ENCODE assay signal across 1 cellular context in the genomic region with DNA sequence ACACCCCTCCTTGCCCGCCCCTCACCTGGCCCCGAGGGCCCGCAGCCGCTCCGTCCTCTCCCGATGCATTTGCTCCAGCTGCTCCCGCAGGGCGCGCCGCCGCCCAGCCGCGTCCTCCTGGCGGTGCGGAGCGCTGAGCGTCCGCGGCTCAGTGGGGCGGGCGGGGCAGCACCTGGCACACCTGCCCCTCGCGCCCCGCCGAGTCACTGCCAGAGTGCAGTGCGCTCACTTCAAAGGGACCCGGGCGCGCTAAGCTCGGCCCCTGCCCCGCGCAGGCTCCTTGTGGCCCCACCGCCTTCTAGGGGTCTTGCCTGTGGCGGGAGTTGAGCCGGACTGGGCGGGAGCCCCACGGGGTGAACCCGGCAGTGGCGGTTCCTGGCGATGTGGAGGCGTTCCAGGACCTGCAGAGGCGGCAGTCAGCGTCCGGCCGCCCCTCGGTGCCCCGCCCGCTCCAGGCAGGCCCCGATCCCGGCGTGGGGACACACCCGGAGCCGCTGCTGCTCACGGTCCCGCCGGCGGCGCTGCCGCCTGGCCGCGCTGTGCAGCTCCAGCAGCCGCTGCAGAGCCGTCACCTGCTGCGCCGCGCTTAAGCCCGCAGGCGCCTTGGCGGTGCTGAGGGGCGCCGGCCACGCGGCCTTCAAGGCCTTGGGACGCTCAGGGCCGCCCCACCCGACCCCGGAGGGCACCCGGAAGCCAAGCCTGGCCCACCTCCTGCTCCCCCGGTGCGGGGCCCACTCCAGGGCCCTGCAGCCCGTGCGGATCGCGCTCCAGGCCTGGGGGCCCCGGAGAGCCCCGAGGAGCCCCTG.
TF ChIP-seq lines count a peak whose summit lies in the region.

No MANE protein-coding gene starts in this region.

TF ChIP-seq in HepG2, 621 proteins besides CTCF, POLR2A, EP300 and RAD21 (continued from another document and continues in another):
- TF ChIP-seq, protein P1, sequence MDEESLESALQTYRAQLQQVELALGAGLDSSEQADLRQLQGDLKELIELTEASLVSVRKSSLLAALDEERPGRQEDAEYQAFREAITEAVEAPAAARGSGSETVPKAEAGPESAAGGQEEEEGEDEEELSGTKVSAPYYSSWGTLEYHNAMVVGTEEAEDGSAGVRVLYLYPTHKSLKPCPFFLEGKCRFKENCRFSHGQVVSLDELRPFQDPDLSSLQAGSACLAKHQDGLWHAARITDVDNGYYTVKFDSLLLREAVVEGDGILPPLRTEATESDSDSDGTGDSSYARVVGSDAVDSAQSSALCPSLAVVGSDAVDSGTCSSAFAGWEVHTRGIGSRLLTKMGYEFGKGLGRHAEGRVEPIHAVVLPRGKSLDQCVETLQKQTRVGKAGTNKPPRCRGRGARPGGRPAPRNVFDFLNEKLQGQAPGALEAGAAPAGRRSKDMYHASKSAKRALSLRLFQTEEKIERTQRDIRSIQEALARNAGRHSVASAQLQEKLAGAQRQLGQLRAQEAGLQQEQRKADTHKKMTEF (CRISPR knock-in tag; IDR thresholded peaks at IDR 0.05): no peak; the same call in 1 of the 2 replicates
- 0 out of 2 replicates have a peak, but pooled peaks have one; percentile 47 for TF ChIP-seq ZNF563 (CRISPR knock-in tag; IDR thresholded peaks at IDR 0.05)
- TF ChIP-seq, protein P2, sequence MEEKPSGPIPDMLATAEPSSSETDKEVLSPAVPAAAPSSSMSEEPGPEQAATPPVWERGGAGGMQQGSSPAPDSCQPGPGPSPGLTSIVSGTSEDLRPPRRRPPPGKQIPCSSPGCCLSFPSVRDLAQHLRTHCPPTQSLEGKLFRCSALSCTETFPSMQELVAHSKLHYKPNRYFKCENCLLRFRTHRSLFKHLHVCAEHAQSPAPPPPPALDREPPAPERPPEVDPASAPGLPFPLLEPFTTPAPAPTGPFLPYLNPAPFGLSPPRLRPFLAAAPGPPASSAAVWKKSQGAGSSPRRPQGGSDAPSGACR (CRISPR knock-in tag; IDR thresholded peaks at IDR 0.05): no peak
- no peak for TF ChIP-seq ZKSCAN8 (CRISPR knock-in tag; IDR thresholded peaks at IDR 0.05; ENCODE audit: borderline replicate concordance)
- TF ChIP-seq, protein P3, sequence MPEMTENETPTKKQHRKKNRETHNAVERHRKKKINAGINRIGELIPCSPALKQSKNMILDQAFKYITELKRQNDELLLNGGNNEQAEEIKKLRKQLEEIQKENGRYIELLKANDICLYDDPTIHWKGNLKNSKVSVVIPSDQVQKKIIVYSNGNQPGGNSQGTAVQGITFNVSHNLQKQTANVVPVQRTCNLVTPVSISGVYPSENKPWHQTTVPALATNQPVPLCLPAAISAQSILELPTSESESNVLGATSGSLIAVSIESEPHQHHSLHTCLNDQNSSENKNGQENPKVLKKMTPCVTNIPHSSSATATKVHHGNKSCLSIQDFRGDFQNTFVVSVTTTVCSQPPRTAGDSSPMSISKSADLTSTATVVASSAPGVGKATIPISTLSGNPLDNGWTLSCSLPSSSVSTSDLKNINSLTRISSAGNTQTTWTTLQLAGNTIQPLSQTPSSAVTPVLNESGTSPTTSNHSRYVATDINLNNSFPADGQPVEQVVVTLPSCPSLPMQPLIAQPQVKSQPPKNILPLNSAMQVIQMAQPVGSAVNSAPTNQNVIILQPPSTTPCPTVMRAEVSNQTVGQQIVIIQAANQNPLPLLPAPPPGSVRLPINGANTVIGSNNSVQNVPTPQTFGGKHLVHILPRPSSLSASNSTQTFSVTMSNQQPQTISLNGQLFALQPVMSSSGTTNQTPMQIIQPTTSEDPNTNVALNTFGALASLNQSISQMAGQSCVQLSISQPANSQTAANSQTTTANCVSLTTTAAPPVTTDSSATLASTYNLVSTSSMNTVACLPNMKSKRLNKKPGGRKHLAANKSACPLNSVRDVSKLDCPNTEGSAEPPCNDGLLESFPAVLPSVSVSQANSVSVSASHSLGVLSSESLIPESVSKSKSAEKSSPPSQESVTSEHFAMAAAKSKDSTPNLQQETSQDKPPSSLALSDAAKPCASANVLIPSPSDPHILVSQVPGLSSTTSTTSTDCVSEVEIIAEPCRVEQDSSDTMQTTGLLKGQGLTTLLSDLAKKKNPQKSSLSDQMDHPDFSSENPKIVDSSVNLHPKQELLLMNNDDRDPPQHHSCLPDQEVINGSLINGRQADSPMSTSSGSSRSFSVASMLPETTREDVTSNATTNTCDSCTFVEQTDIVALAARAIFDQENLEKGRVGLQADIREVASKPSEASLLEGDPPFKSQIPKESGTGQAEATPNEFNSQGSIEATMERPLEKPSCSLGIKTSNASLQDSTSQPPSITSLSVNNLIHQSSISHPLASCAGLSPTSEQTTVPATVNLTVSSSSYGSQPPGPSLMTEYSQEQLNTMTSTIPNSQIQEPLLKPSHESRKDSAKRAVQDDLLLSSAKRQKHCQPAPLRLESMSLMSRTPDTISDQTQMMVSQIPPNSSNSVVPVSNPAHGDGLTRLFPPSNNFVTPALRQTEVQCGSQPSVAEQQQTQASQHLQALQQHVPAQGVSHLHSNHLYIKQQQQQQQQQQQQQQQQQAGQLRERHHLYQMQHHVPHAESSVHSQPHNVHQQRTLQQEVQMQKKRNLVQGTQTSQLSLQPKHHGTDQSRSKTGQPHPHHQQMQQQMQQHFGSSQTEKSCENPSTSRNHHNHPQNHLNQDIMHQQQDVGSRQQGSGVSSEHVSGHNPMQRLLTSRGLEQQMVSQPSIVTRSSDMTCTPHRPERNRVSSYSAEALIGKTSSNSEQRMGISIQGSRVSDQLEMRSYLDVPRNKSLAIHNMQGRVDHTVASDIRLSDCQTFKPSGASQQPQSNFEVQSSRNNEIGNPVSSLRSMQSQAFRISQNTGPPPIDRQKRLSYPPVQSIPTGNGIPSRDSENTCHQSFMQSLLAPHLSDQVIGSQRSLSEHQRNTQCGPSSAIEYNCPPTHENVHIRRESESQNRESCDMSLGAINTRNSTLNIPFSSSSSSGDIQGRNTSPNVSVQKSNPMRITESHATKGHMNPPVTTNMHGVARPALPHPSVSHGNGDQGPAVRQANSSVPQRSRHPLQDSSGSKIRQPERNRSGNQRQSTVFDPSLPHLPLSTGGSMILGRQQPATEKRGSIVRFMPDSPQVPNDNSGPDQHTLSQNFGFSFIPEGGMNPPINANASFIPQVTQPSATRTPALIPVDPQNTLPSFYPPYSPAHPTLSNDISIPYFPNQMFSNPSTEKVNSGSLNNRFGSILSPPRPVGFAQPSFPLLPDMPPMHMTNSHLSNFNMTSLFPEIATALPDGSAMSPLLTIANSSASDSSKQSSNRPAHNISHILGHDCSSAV (CRISPR knock-in tag; IDR thresholded peaks at IDR 0.05; ENCODE audit: borderline replicate concordance): no peak
- no peak for TF ChIP-seq NFRKB (IDR thresholded peaks at IDR 0.05)
- no peak for TF ChIP-seq NRL (CRISPR knock-in tag; IDR thresholded peaks at IDR 0.05; ENCODE audit: borderline replicate concordance)
- TF ChIP-seq KLF15 (CRISPR knock-in tag; IDR thresholded peaks at IDR 0.05; ENCODE audit: borderline replicate concordance): no peak
- peak; percentile 43; the same call in 1 of the 2 replicates for TF ChIP-seq CCDC6 (CRISPR knock-in tag; IDR thresholded peaks at IDR 0.05)
- TF ChIP-seq REXO4 (CRISPR knock-in tag; IDR thresholded peaks at IDR 0.05; ENCODE audit: borderline replicate concordance): no peak
- no peak for TF ChIP-seq ZNF251 (CRISPR knock-in tag; IDR thresholded peaks at IDR 0.05)
- TF ChIP-seq SP140L (CRISPR knock-in tag; IDR thresholded peaks at IDR 0.05; ENCODE audit: borderline replicate concordance): no peak
- TF ChIP-seq KDM1A (CRISPR knock-in tag; IDR thresholded peaks at IDR 0.05): no peak
- TF ChIP-seq KLF6 (CRISPR knock-in tag; IDR thresholded peaks at IDR 0.05): no peak
- no peak for TF ChIP-seq ZNF569 (CRISPR knock-in tag; IDR thresholded peaks at IDR 0.05; ENCODE audit: borderline replicate concordance)
- TF ChIP-seq RBFOX2 (IDR thresholded peaks at IDR 0.05; ENCODE audit: low read depth, low read length): peak; percentile 57
- TF ChIP-seq ZNF143 (CRISPR knock-in tag; IDR thresholded peaks at IDR 0.05): peak; percentile 28
- no peak for TF ChIP-seq PHF21A (CRISPR knock-in tag; IDR thresholded peaks at IDR 0.05)
- TF ChIP-seq SP2 (CRISPR knock-in tag; IDR thresholded peaks at IDR 0.05): no peak
- no peak for TF ChIP-seq XRCC5 (optimal IDR thresholded peaks at IDR 0.05; ENCODE audit: low read length)
- no peak for TF ChIP-seq JUN (CRISPR knock-in tag; IDR thresholded peaks at IDR 0.05)
- no peak for TF ChIP-seq MYNN (CRISPR knock-in tag; IDR thresholded peaks at IDR 0.05; ENCODE audit: low read depth)
- no peak for TF ChIP-seq YY1 (IDR thresholded peaks at IDR 0.05; ENCODE audit: insufficient read depth, insufficient replicate concordance, low read depth, low read length)
- TF ChIP-seq ZNF562 (CRISPR knock-in tag; IDR thresholded peaks at IDR 0.05; ENCODE audit: borderline replicate concordance): no peak
- no peak for TF ChIP-seq SIN3A (IDR thresholded peaks at IDR 0.05; ENCODE audit: borderline replicate concordance, low read depth, low read length)
- TF ChIP-seq POGZ (CRISPR knock-in tag; IDR thresholded peaks at IDR 0.05): no peak
- TF ChIP-seq, protein P4, sequence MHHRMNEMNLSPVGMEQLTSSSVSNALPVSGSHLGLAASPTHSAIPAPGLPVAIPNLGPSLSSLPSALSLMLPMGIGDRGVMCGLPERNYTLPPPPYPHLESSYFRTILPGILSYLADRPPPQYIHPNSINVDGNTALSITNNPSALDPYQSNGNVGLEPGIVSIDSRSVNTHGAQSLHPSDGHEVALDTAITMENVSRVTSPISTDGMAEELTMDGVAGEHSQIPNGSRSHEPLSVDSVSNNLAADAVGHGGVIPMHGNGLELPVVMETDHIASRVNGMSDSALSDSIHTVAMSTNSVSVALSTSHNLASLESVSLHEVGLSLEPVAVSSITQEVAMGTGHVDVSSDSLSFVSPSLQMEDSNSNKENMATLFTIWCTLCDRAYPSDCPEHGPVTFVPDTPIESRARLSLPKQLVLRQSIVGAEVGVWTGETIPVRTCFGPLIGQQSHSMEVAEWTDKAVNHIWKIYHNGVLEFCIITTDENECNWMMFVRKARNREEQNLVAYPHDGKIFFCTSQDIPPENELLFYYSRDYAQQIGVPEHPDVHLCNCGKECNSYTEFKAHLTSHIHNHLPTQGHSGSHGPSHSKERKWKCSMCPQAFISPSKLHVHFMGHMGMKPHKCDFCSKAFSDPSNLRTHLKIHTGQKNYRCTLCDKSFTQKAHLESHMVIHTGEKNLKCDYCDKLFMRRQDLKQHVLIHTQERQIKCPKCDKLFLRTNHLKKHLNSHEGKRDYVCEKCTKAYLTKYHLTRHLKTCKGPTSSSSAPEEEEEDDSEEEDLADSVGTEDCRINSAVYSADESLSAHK (CRISPR knock-in tag; IDR thresholded peaks at IDR 0.05; ENCODE audit: borderline replicate concordance): no peak
- TF ChIP-seq ZNF768 (CRISPR knock-in tag; IDR thresholded peaks at IDR 0.05): peak; percentile 16; the same call in 1 of the 2 replicates
- TF ChIP-seq, protein P5, sequence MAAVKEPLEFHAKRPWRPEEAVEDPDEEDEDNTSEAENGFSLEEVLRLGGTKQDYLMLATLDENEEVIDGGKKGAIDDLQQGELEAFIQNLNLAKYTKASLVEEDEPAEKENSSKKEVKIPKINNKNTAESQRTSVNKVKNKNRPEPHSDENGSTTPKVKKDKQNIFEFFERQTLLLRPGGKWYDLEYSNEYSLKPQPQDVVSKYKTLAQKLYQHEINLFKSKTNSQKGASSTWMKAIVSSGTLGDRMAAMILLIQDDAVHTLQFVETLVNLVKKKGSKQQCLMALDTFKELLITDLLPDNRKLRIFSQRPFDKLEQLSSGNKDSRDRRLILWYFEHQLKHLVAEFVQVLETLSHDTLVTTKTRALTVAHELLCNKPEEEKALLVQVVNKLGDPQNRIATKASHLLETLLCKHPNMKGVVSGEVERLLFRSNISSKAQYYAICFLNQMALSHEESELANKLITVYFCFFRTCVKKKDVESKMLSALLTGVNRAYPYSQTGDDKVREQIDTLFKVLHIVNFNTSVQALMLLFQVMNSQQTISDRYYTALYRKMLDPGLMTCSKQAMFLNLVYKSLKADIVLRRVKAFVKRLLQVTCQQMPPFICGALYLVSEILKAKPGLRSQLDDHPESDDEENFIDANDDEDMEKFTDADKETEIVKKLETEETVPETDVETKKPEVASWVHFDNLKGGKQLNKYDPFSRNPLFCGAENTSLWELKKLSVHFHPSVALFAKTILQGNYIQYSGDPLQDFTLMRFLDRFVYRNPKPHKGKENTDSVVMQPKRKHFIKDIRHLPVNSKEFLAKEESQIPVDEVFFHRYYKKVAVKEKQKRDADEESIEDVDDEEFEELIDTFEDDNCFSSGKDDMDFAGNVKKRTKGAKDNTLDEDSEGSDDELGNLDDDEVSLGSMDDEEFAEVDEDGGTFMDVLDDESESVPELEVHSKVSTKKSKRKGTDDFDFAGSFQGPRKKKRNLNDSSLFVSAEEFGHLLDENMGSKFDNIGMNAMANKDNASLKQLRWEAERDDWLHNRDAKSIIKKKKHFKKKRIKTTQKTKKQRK (IDR thresholded peaks at IDR 0.05; ENCODE audit: low read length): no peak
- TF ChIP-seq CEBPG (CRISPR knock-in tag; IDR thresholded peaks at IDR 0.05): no peak
- TF ChIP-seq ZSCAN29 (CRISPR knock-in tag; conservative IDR thresholded peaks at IDR 0.05): 0 out of 2 replicates have a peak, but pooled peaks have one; percentile 23
- no peak for TF ChIP-seq NFATC3 (CRISPR knock-in tag; IDR thresholded peaks at IDR 0.05)
- no peak for TF ChIP-seq STAT5B (CRISPR knock-in tag; IDR thresholded peaks at IDR 0.05)
- TF ChIP-seq, protein P6, sequence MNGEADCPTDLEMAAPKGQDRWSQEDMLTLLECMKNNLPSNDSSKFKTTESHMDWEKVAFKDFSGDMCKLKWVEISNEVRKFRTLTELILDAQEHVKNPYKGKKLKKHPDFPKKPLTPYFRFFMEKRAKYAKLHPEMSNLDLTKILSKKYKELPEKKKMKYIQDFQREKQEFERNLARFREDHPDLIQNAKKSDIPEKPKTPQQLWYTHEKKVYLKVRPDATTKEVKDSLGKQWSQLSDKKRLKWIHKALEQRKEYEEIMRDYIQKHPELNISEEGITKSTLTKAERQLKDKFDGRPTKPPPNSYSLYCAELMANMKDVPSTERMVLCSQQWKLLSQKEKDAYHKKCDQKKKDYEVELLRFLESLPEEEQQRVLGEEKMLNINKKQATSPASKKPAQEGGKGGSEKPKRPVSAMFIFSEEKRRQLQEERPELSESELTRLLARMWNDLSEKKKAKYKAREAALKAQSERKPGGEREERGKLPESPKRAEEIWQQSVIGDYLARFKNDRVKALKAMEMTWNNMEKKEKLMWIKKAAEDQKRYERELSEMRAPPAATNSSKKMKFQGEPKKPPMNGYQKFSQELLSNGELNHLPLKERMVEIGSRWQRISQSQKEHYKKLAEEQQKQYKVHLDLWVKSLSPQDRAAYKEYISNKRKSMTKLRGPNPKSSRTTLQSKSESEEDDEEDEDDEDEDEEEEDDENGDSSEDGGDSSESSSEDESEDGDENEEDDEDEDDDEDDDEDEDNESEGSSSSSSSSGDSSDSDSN (CRISPR knock-in tag; IDR thresholded peaks at IDR 0.05): peak; percentile 90; the same call in 1 of the 2 replicates
- TF ChIP-seq FOXO1 (CRISPR knock-in tag; IDR thresholded peaks at IDR 0.05): no peak
- TF ChIP-seq MED8 (CRISPR knock-in tag; IDR thresholded peaks at IDR 0.05; ENCODE audit: insufficient replicate concordance): peak; percentile 74
- TF ChIP-seq, protein P7, sequence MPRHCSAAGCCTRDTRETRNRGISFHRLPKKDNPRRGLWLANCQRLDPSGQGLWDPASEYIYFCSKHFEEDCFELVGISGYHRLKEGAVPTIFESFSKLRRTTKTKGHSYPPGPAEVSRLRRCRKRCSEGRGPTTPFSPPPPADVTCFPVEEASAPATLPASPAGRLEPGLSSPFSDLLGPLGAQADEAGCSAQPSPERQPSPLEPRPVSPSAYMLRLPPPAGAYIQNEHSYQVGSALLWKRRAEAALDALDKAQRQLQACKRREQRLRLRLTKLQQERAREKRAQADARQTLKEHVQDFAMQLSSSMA (CRISPR knock-in tag; IDR thresholded peaks at IDR 0.05): no peak
- no peak for TF ChIP-seq ZNF792 (CRISPR knock-in tag; IDR thresholded peaks at IDR 0.05)
- no peak for TF ChIP-seq GABPB1 (CRISPR knock-in tag; IDR thresholded peaks at IDR 0.05)
- TF ChIP-seq SRSF4 (IDR thresholded peaks at IDR 0.05; ENCODE audit: low read depth, low read length, poor library complexity, severe bottlenecking): no peak
